26 cellular contexts compared by ENCODE assay signal in genomic region chr4:79247695-79248394, GRCh38.
DNase-seq lines count a peak whose midpoint lies in the region; ATAC-seq, FAIRE-seq and TF ChIP-seq lines count a peak whose summit lies in the region.
"Had no signal": no experiment of that assay in that cellular context is flagged by ENCODE, and none has a peak within 500 bp of the region (broad histone marks: within the 10 kb centered on the region; RNA-seq: fewer than 3 reads in every experiment).

No MANE protein-coding gene starts in this region.

- FAIRE-seq in GM12878 (lab: Jason Lieb, UNC): no peak
- FAIRE-seq: GM18507 had no signal

- H3K36me3 Mint-ChIP-seq in neural progenitor cell: no peaks in the 10 kb centered on the region
- peaks cover 23% of the 10 kb centered on the region; the same call in 2 of the 3 replicates for H3K36me3 Mint-ChIP-seq in GM23338 (ENCODE audit: low read depth)
- H3K36me3 Mint-ChIP-seq: CD4-positive, alpha-beta memory T cell; IgD-negative memory B cell had no signal

- TF ChIP-seq EP300 in GM12878 (IDR thresholded peaks at IDR 0.05; ENCODE audit: borderline replicate concordance in 1 of 2, control insufficient read depth in 1 of 2, low read depth in 2 of 2, low read length in 2 of 2): no peak

- H2AFZ ChIP-seq in GM12878 (ENCODE audit: control insufficient read depth, low read depth, low read length) (no peak overlapping the region), neural progenitor cell (replicated peaks) (no peak overlapping the region), GM23338 (no peak overlapping the region)

- SMC1A ChIA-PET in GM12878 (lab: Charles Lee; ENCODE audit: uncharacterized antibody, unreplicated experiment): interaction anchor here (0.9 to 4.8 kb wide), 17 partner anchors 10 to 295 kb away, joined by 3 to 39 read pairs (median 5); no protein-coding TSS in a partner anchor

- no peak for TF ChIP-seq RAD21 in GM12878 (IDR thresholded peaks at IDR 0.05; ENCODE audit: insufficient read depth, low read depth, low read length)

- no peaks in the 10 kb centered on the region for H4K20me1 ChIP-seq in GM12878 (ENCODE audit: control insufficient read depth, insufficient read depth)
- H4K20me1 ChIP-seq in neural progenitor cell (ENCODE audit: low read depth): no peaks in the 10 kb centered on the region
- no peaks in the 10 kb centered on the region for H4K20me1 ChIP-seq in GM23338 (replicated peaks; ENCODE audit: insufficient read depth)

- H3K4me1 ChIP-seq in heart right ventricle (no peaks in the 10 kb centered on the region), GM12878 (ENCODE audit: control insufficient read depth, insufficient read depth, low read length) (no peaks in the 10 kb centered on the region), neural progenitor cell (peaks cover 6% of the 10 kb centered on the region), aorta (ENCODE audit: control insufficient read depth in 1 of 2, insufficient read depth in 2 of 2, low read length in 2 of 2) (no peaks in the 10 kb centered on the region), GM23338 (ENCODE audit: insufficient read depth) (no peaks in the 10 kb centered on the region)
- H3K4me1 ChIP-seq: Caco-2 had no signal

- POLR2A ChIA-PET in GM12878 (lab: Charles Lee): interaction anchor here (0.6 to 1.5 kb wide), 4 partner anchors 10 to 506 kb away, joined by 3 to 4 read pairs (median 4); no protein-coding TSS in a partner anchor

- H3K4me3 ChIP-seq in heart right ventricle (no peak overlapping the region), GM12878 (no peak overlapping the region), neural progenitor cell (no peak overlapping the region), aorta (ENCODE audit: low read length in 2 of 2) (no peak overlapping the region), GM23338 (no peak overlapping the region)
- H3K4me3 ChIP-seq: SK-N-MC had no signal

- intact Hi-C loops in Right ventricle myocardium inferior (cut with DNase I): no loop called here
- intact Hi-C loops in heart right ventricle (cut with DNase I): no loop called here
- intact Hi-C loops in GM12878 (cut with micrococcal nuclease; ENCODE audit: unreplicated experiment): loop anchor here (10.0 kb wide), 1 partner anchor 327 kb away; no protein-coding TSS in a partner anchor
- intact Hi-C loops in aorta (cut with DNase I): no loop called here

- no TSS peak for BruUV-seq in GM12878 (replicated peaks; lab: Mats Ljungman, UMichigan)

- H3K27ac ChIP-seq in heart right ventricle (no peak overlapping the region), GM12878 (ENCODE audit: control insufficient read depth, insufficient read depth) (no peak overlapping the region), neural progenitor cell (no peak overlapping the region), aorta (ENCODE audit: low read depth in 1 of 2, low read length in 2 of 2) (no peak overlapping the region), GM23338 (ENCODE audit: low read depth) (no peak overlapping the region)
- H3K27ac ChIP-seq: HL-60, RWPE1, SK-N-MC had no signal

- no peak overlapping the region for H3K9ac ChIP-seq in GM12878 (ENCODE audit: control insufficient read depth, insufficient read depth, low read length)
- no peak overlapping the region for H3K9ac ChIP-seq in neural progenitor cell

- TF ChIP-seq CTCF in heart right ventricle (IDR thresholded peaks at IDR 0.05) (no peak), GM12878 (IDR thresholded peaks at IDR 0.05 in 2 of 3, conservative IDR thresholded peaks at IDR 0.05 in 1 of 3; ENCODE audit: control insufficient read depth in 2 of 3, extremely low read depth in 1 of 3, insufficient read depth in 1 of 3, low read depth in 3 of 3, low read length in 3 of 3) (no peak), neural progenitor cell (IDR thresholded peaks at IDR 0.05) (no peak), GM23338 (conservative IDR thresholded peaks at IDR 0.05; ENCODE audit: low read depth in 2 of 2) (no peak)

- WGBS in heart right ventricle, 2 donors: 84 to 85% methylated on average over 6 of the region's 6 CpGs
- 22% methylated on average over 6 of the region's 6 CpGs for WGBS in GM12878 (ENCODE audit: insufficient coverage, insufficient replicate concordance, low lambda C conversion rate, missing lambda C conversion rate)
- WGBS in aorta, 2 donors: 86 to 90% methylated on average over 6 of the region's 6 CpGs

- H3K79me2 ChIP-seq in GM12878 (ENCODE audit: control insufficient read depth, insufficient read depth, low read length): no peaks in the 10 kb centered on the region
- no peaks in the 10 kb centered on the region for H3K79me2 ChIP-seq in neural progenitor cell (ENCODE audit: low read depth)
- H3K79me2 ChIP-seq in GM23338 (replicated peaks; ENCODE audit: insufficient read depth): no peaks in the 10 kb centered on the region

- no peaks in the 10 kb centered on the region for H3F3A ChIP-seq in neural progenitor cell (ENCODE audit: low read depth)
- H3F3A ChIP-seq in GM23338 (replicated peaks; ENCODE audit: low read depth): no peaks in the 10 kb centered on the region

- H3K4me1 Mint-ChIP-seq in neural progenitor cell (peaks cover 4% of the 10 kb centered on the region), GM23338 (no peaks in the 10 kb centered on the region)
- H3K4me1 Mint-ChIP-seq: CD4-positive, alpha-beta memory T cell had no signal

- H3K27ac Mint-ChIP-seq in neural progenitor cell (peak overlapping the region; percentile 66), GM23338 (no peak overlapping the region)
- H3K27ac Mint-ChIP-seq: CD4-positive, alpha-beta memory T cell; IgD-negative memory B cell had no signal

- H3K36me3 ChIP-seq in heart right ventricle (no peaks in the 10 kb centered on the region), GM12878 (ENCODE audit: control insufficient read depth in 2 of 2, insufficient read depth in 2 of 2, low read length in 1 of 2) (no peaks in the 10 kb centered on the region), neural progenitor cell (no peaks in the 10 kb centered on the region), aorta (ENCODE audit: control insufficient read depth in 1 of 2, insufficient read depth in 2 of 2, low read length in 1 of 2) (no peaks in the 10 kb centered on the region), GM23338 (ENCODE audit: insufficient read depth) (no peaks in the 10 kb centered on the region)

- no peak overlapping the region for H3K4me3 Mint-ChIP-seq in neural progenitor cell
- H3K4me3 Mint-ChIP-seq in GM23338: no peak overlapping the region
- H3K4me3 Mint-ChIP-seq: CD4-positive, alpha-beta memory T cell; IgD-negative memory B cell had no signal

- CTCF ChIA-PET in GM12878 (lab: Yijun Ruan, JAX): interaction anchor here (1.0 to 2.7 kb wide), 10 partner anchors 10 to 295 kb away, joined by 3 to 30 read pairs (median 4); no protein-coding TSS in a partner anchor

- H3K9me3 ChIP-seq in heart right ventricle: no peaks in the 10 kb centered on the region
- H3K9me3 ChIP-seq in GM12878 (replicated peaks; ENCODE audit: control insufficient read depth, insufficient read depth, low read length): no peaks in the 10 kb centered on the region
- H3K9me3 ChIP-seq in neural progenitor cell (ENCODE audit: low read depth): no peaks in the 10 kb centered on the region
- no peaks in the 10 kb centered on the region for H3K9me3 ChIP-seq in aorta (ENCODE audit: control insufficient read depth, low read length)
- H3K9me3 ChIP-seq: Caco-2 had no signal

- H3K9me2 ChIP-seq in GM23338 (ENCODE audit: insufficient read depth): peaks cover 6% of the 10 kb centered on the region; the same call in 1 of the 2 replicates

- no peak overlapping the region for H3K4me2 ChIP-seq in GM12878 (ENCODE audit: control insufficient read depth, insufficient read depth)
- no peak overlapping the region for H3K4me2 ChIP-seq in neural progenitor cell
- no peak overlapping the region for H3K4me2 ChIP-seq in GM23338

- TF ChIP-seq POLR2A in GM12878 (IDR thresholded peaks at IDR 0.05; ENCODE audit: low read depth, low read length): no peak

- in situ Hi-C loops in GM12878 (cut with MboI): no loop called here

- H3K9me3 Mint-ChIP-seq in neural progenitor cell (peaks cover 25% of the 10 kb centered on the region), GM23338 (peaks cover 30% of the 10 kb centered on the region)

- peak; percentile 33 for DNase-seq in Right ventricle myocardium inferior (ENCODE audit: missing footprints)
- no peak for DNase-seq in heart right ventricle
- no peak for DNase-seq in GM12878 (ENCODE audit: low read depth, low spot score)
- DNase-seq in neural progenitor cell (ENCODE audit: low spot score): no peak
- DNase-seq in aorta: no peak
- no peak for DNase-seq in GM23338 (ENCODE audit: low spot score)
- DNase-seq in NCI-H526 (lab: John Stamatoyannopoulos, UW): no peak
- DNase-seq: C1 segment of cervical spinal cord; Caco-2; CD4-positive, alpha-beta memory T cell; NCI-H1048; NCI-H1417; NCI-H1694; NCI-H2029 treated with DMSO at 0.1 percent for 48 hours; NCI-H2171; NCI-H226; NCI-H510A treated with DMSO at 0.1 percent for 48 hours; NCI-H774; SHP77 treated with DMSO at 0.1 percent for 48 hours had no signal

- H3K27me3 ChIP-seq in heart right ventricle: no peaks in the 10 kb centered on the region
- H3K27me3 ChIP-seq in GM12878 (replicated peaks in 1 of 2; ENCODE audit: control insufficient read depth in 2 of 2, insufficient read depth in 2 of 2, low read length in 1 of 2): no peaks in the 10 kb centered on the region; a peak in 2 of 4 replicates
- no peaks in the 10 kb centered on the region for H3K27me3 ChIP-seq in neural progenitor cell
- H3K27me3 ChIP-seq in aorta (ENCODE audit: control insufficient read depth in 1 of 2, insufficient read depth in 2 of 2, low read length in 1 of 2): no peaks in the 10 kb centered on the region
- no peaks in the 10 kb centered on the region for H3K27me3 ChIP-seq in GM23338 (ENCODE audit: insufficient read depth)

- peaks cover 2% of the 10 kb centered on the region for H3K27me3 Mint-ChIP-seq in neural progenitor cell (ENCODE audit: insufficient read depth, low read depth)
- peaks cover 3% of the 10 kb centered on the region for H3K27me3 Mint-ChIP-seq in GM23338 (ENCODE audit: insufficient read depth, low read depth, poor library complexity)

- no peak for ATAC-seq in Right ventricle myocardium inferior
- ATAC-seq in heart right ventricle: no peak
- ATAC-seq in GM12878: peak; percentile 30
- ATAC-seq in aorta (ENCODE audit: low FRiP score): peak; percentile 52
- ATAC-seq in GM23338: no peak
- ATAC-seq: HCT116, Panc1 had no signal

- RAD21 ChIA-PET in GM12878 (lab: Charles Lee; ENCODE audit: unreplicated experiment): interaction anchor here (1.0 to 4.5 kb wide), 7 partner anchors 10 to 204 kb away, joined by 3 to 47 read pairs (median 5); no protein-coding TSS in a partner anchor

TF ChIP-seq in GM12878, 131 proteins besides CTCF, POLR2A, EP300 and RAD21 (continues in another document):
- TF ChIP-seq CBFB (IDR thresholded peaks at IDR 0.05; ENCODE audit: low read depth) (no peak), CREM (IDR thresholded peaks at IDR 0.05; ENCODE audit: low read depth) (no peak), SMC3 (IDR thresholded peaks at IDR 0.05; ENCODE audit: borderline replicate concordance, low read length) (no peak), ZBED1 (IDR thresholded peaks at IDR 0.05; ENCODE audit: borderline replicate concordance) (no peak)

TF ChIP-seq in GM23338, 12 proteins besides CTCF, POLR2A, EP300 and RAD21 (continues in another document):
- TF ChIP-seq JUNB (IDR thresholded peaks at IDR 0.05; ENCODE audit: unreplicated experiment): no peak
- no peak for TF ChIP-seq STAT1 (IDR thresholded peaks at IDR 0.05; ENCODE audit: unreplicated experiment)

Comparison
In these comparisons a context has a peak if more than half of its experiments do, and no peak if none do; other contexts are left out.
1. ATAC-seq: peak in GM12878 (single experiment) and aorta (single experiment); none in Right ventricle myocardium inferior (single experiment), heart right ventricle (0 of 8) and GM23338 (single experiment).